In genomic region chr1:47180603-47181094, GRCh38 we compare ENCODE assay signal across 24 cellular contexts. TPM values are rescaled to one million over a fixed set of nuclear protein-coding genes. Genes with fewer than 3 reads are reported as not detected.
DNase-seq lines count a peak whose midpoint lies in the region; ATAC-seq and TF ChIP-seq lines count a peak whose summit lies in the region.
"Had no signal": no experiment of that assay in that cellular context is flagged by ENCODE, and none has a peak within 500 bp of the region (broad histone marks: within the 10 kb centered on the region; RNA-seq: fewer than 3 reads in every experiment).

No MANE protein-coding gene starts in this region.

- H3K4me3 ChIP-seq in fibroblast of pulmonary artery (replicated peaks; ENCODE audit: low read depth, low read length) (no peak overlapping the region), spleen (no peak overlapping the region)
- H3K4me3 ChIP-seq: esophagus squamous epithelium, GM12878 had no signal

- H3K27me3 Mint-ChIP-seq in activated CD4-positive, alpha-beta T cell treated with anti-CD3 and anti-CD28 coated beads, Interleukin-2, amount 10 ng/mL, durations not matched to agents 24 days and 14 days, result peaks cover 17% of the 10 kb centered on the region

- H3K36me3 ChIP-seq in spleen, result no peaks in the 10 kb centered on the region
- H3K36me3 ChIP-seq: esophagus squamous epithelium, pancreas had no signal

- H3K27ac Mint-ChIP-seq in activated CD4-positive, alpha-beta T cell treated with anti-CD3 and anti-CD28 coated beads, Interleukin-2, amount 10 ng/mL, durations not matched to agents 24 days and 14 days, result peak overlapping the region; percentile 46
- H3K27ac Mint-ChIP-seq: H9; stimulated activated memory B cell treated with anti-CD40 and anti-IgM and Interleukin-4, amounts not matched to agents 10 μg/mL and 1 μg/mL and 100 μg/mL, for 72 hours had no signal

- no peak overlapping the region for H3K4me3 Mint-ChIP-seq in activated CD4-positive, alpha-beta T cell treated with anti-CD3 and anti-CD28 coated beads, Interleukin-2, amount 10 ng/mL, durations not matched to agents 24 days and 14 days
- H3K4me3 Mint-ChIP-seq: stimulated activated memory B cell treated with anti-CD40 and anti-IgM and Interleukin-4, amounts not matched to agents 10 μg/mL and 1 μg/mL and 100 μg/mL, for 72 hours had no signal

- no peak for DNase-seq in activated CD4-positive, alpha-beta T cell treated with anti-CD3 and anti-CD28 coated beads, Interleukin-2, amount 10 ng/mL, durations not matched to agents 24 days and 14 days
- DNase-seq in activated CD4-positive, alpha-beta T cell treated with anti-CD3 and anti-CD28 coated beads, Interleukin-2, amount 50 U/mL, for 1 hour, result no peak
- peak; percentile 95 for DNase-seq in OCI-M1 (lab: John Stamatoyannopoulos, UW)
- DNase-seq in fibroblast of pulmonary artery (ENCODE audit: low read depth), result peak; percentile 40
- DNase-seq in spleen, result peak; percentile 19
- no peak for DNase-seq in activated gamma-delta T cell (lab: John Stamatoyannopoulos, UW)
- DNase-seq in central memory CD4-positive, alpha-beta T cell, result no peak
- DNase-seq: activated CD4-positive, alpha-beta T cell treated with anti-CD3 and anti-CD28 coated beads, Interleukin-2, amount 50 U/mL, for 48 hours; anterior cingulate cortex; CD4-positive, alpha-beta memory T cell; cortex of kidney; esophagus squamous epithelium; IMR-90; NCI-H1048; T-helper 9 cell; trophoblast cell had no signal

- no peak for ATAC-seq in HG02623 (IDR thresholded peaks at IDR 0.05; ENCODE audit: unreplicated experiment)
- ATAC-seq: GM12878; stimulated activated memory B cell treated with anti-CD40 and anti-IgM and Interleukin-4, amounts not matched to agents 10 μg/mL and 1 μg/mL and 100 μg/mL, for 72 hours had no signal

- H3K27me3 ChIP-seq in spleen (replicated peaks in 1 of 7), result peaks cover 0 to 55% (median 4%) of the 10 kb centered on the region in 7 donors
- H3K27me3 ChIP-seq: pancreas had no signal

- peaks cover 8% of the 10 kb centered on the region for H3K4me1 Mint-ChIP-seq in activated CD4-positive, alpha-beta T cell treated with anti-CD3 and anti-CD28 coated beads, Interleukin-2, amount 10 ng/mL, durations not matched to agents 24 days and 14 days

- TF ChIP-seq POLR2A in spleen (IDR thresholded peaks at IDR 0.05), result no peak

- intact Hi-C loops in activated CD4-positive, alpha-beta T cell treated with anti-CD3 and anti-CD28 coated beads, Interleukin-2, amount 10 ng/mL, durations not matched to agents 24 days and 14 days (cut with micrococcal nuclease), result no loop called here
- intact Hi-C loops in spleen (cut with DNase I; ENCODE audit: low total_unique reads), result no loop called here

- no peaks in the 10 kb centered on the region for H3K9me3 Mint-ChIP-seq in activated CD4-positive, alpha-beta T cell treated with anti-CD3 and anti-CD28 coated beads, Interleukin-2, amount 10 ng/mL, durations not matched to agents 24 days and 14 days
- H3K9me3 Mint-ChIP-seq: CD4-positive, alpha-beta memory T cell; stimulated activated memory B cell treated with anti-CD40 and anti-IgM and Interleukin-4, amounts not matched to agents 10 μg/mL and 1 μg/mL and 100 μg/mL, for 72 hours had no signal

- WGBS in spleen, 5 donors, result 50 to 63% (median 54%) methylated on average over 3 of the region's 3 CpGs

- H3K36me3 Mint-ChIP-seq in activated CD4-positive, alpha-beta T cell treated with anti-CD3 and anti-CD28 coated beads, Interleukin-2, amount 10 ng/mL, durations not matched to agents 24 days and 14 days (ENCODE audit: low read depth), result no peaks in the 10 kb centered on the region
- H3K36me3 Mint-ChIP-seq: CD4-positive, alpha-beta memory T cell; stimulated activated memory B cell treated with anti-CD40 and anti-IgM and Interleukin-4, amounts not matched to agents 10 μg/mL and 1 μg/mL and 100 μg/mL, for 72 hours had no signal

- TF ChIP-seq CTCF in fibroblast of pulmonary artery (IDR thresholded peaks at IDR 0.05; ENCODE audit: low read length, missing control alignments), result no peak
- no peak for TF ChIP-seq CTCF in spleen (IDR thresholded peaks at IDR 0.05 in 8 of 11, conservative IDR thresholded peaks at IDR 0.05 in 3 of 11)

- H3K9me3 ChIP-seq in spleen, result no peaks in the 10 kb centered on the region
- H3K9me3 ChIP-seq: esophagus squamous epithelium, pancreas had no signal

- H3K4me1 ChIP-seq in spleen, result peaks cover 0 to 15% (median 10%) of the 10 kb centered on the region in 6 donors

- H3K27ac ChIP-seq in spleen, result no peak overlapping the region

RNA-seq across cellular contexts. Expression of gene PDZK1IP1, which starts 9.2 kb away (rescaled TPM):
- total RNA-seq in activated CD4-positive, alpha-beta T cell treated with anti-CD3 and anti-CD28 coated beads, Interleukin-2, amount 10 ng/mL, durations not matched to agents 24 days and 14 days, result not detected in 2 replicates
- 10 to 100 TPM in 1 of 7 donors, 1 to 10 TPM in 5, under 1 TPM in 1; 0.76 to 11.0 (median 4.0) TPM for total RNA-seq in spleen
- 1 to 10 TPM in 1 of 3 donors, under 1 TPM in 2; 0.22 to 8.3 (median 0.41) TPM for polyA plus RNA-seq in spleen
- total RNA-seq: CD4-positive, alpha-beta memory T cell; G401; GM12878; H9; IMR-90; skeletal muscle tissue had no signal
- polyA plus RNA-seq: CD4-positive, alpha-beta memory T cell; GM12878; IMR-90 had no signal

RNA-seq across cellular contexts. Expression of gene CYP4A22, which starts 43.4 kb away (rescaled TPM):
- not detected in 2 replicates for total RNA-seq in activated CD4-positive, alpha-beta T cell treated with anti-CD3 and anti-CD28 coated beads, Interleukin-2, amount 10 ng/mL, durations not matched to agents 24 days and 14 days
- total RNA-seq in spleen, result under 1 TPM in 1 of 7 donors, not detected in 6; 0.43 TPM
- polyA plus RNA-seq in spleen, result not detected
- total RNA-seq: CD4-positive, alpha-beta memory T cell; G401; GM12878; H9; IMR-90; skeletal muscle tissue had no signal
- polyA plus RNA-seq: CD4-positive, alpha-beta memory T cell; GM12878; IMR-90; keratinocyte had no signal

RNA-seq across cellular contexts. Expression of gene TAL1, which starts 51.4 kb away (rescaled TPM):
- total RNA-seq in activated CD4-positive, alpha-beta T cell treated with anti-CD3 and anti-CD28 coated beads, Interleukin-2, amount 10 ng/mL, durations not matched to agents 24 days and 14 days, result not detected in 2 replicates
- total RNA-seq in spleen, result 10 to 100 TPM; 12.9 to 24.5 (median 16.0) TPM
- polyA plus RNA-seq in spleen, result 10 to 100 TPM in 1 of 3 donors, 1 to 10 TPM in 2; 2.9 to 12.1 (median 4.4) TPM
- total RNA-seq: CD4-positive, alpha-beta memory T cell; G401; H9; IMR-90 had no signal
- polyA plus RNA-seq: CD4-positive, alpha-beta memory T cell; GM12878; IMR-90; keratinocyte had no signal

Comparison
In these comparisons a context has a peak if more than half of its experiments do, and no peak if none do; other contexts are left out.
1. DNase-seq: peak in OCI-M1 (single experiment), fibroblast of pulmonary artery (single experiment) and spleen (single experiment); none in activated CD4-positive, alpha-beta T cell treated with anti-CD3 and anti-CD28 coated beads, Interleukin-2, amount 10 ng/mL, durations not matched to agents 24 days and 14 days (single experiment), activated CD4-positive, alpha-beta T cell treated with anti-CD3 and anti-CD28 coated beads, Interleukin-2, amount 50 U/mL, for 1 hour (single experiment), activated gamma-delta T cell (single experiment) and central memory CD4-positive, alpha-beta T cell (single experiment).
2. RNA of gene TAL1, which starts 51.4 kb away (total RNA-seq): 12.9 to 24.5 TPM in spleen; not detected in activated CD4-positive, alpha-beta T cell treated with anti-CD3 and anti-CD28 coated beads, Interleukin-2, amount 10 ng/mL, durations not matched to agents 24 days and 14 days; every median in the first group is over 10 times any median in the second.